8 cellular contexts compared by ENCODE assay signal in genomic region chr17:42020845-42021244, GRCh38. TPM values are rescaled to one million over a fixed set of nuclear protein-coding genes. Genes with fewer than 3 reads are reported as not detected.
A peak's percentile ranks its signal among the peaks of the same experiment; 100 is the strongest.
DNase-seq lines count a peak whose midpoint lies in the region; ATAC-seq and TF ChIP-seq lines count a peak whose summit lies in the region.
"Not testable (repeated sequence)": the region's sequence is repeated elsewhere in the genome, so short reads cannot be mapped to it uniquely, and the experiment has no call there.

No MANE protein-coding gene starts in this region.

- BruUV-seq in HCT116 (replicated peaks; lab: Mats Ljungman, UMichigan); PC-3 (replicated peaks; lab: Mats Ljungman, UMichigan): not testable (repeated sequence)

- H3K27ac Mint-ChIP-seq in activated T-cell treated with anti-CD3 and anti-CD28 coated beads, Interleukin-2, amount 50 U/mL, for 72 hours: not testable (repeated sequence)
- H3K27ac Mint-ChIP-seq in naive thymus-derived CD8-positive, alpha-beta T cell: peak overlapping the region in 9 of 10 donors; percentile 59 to 95 (median 66)

- H3K4me3 Mint-ChIP-seq in activated T-cell treated with anti-CD3 and anti-CD28 coated beads, Interleukin-2, amount 50 U/mL, for 72 hours: peak overlapping the region; percentile 94 to 97
- peak overlapping the region; percentile 83 to 100 (median 94) for H3K4me3 Mint-ChIP-seq in naive thymus-derived CD8-positive, alpha-beta T cell

- not testable (repeated sequence) for H3K9me3 ChIP-seq in HCT116 (ENCODE audit: control insufficient read depth in 1 of 2, insufficient read depth in 1 of 2, low read depth in 1 of 2, low read length in 2 of 2); PC-3 (ENCODE audit: low read length); hepatocyte (ENCODE audit: low read depth); smooth muscle cell (replicated peaks; ENCODE audit: low read depth)

- DNase-seq in AG09309 (ENCODE audit: low read depth); HCT116 (ENCODE audit: low read depth, low spot score); PC-3; activated T-cell treated with anti-CD3 and anti-CD28 coated beads, Interleukin-2, amount 50 U/mL, for 72 hours; coronary artery (ENCODE audit: low spot score); hepatocyte (ENCODE audit: low spot score); naive thymus-derived CD8-positive, alpha-beta T cell; smooth muscle cell (lab: John Stamatoyannopoulos, UW; ENCODE audit: unreplicated experiment): not testable (repeated sequence)

- H3K4me3 ChIP-seq in AG09309 (ENCODE audit: control insufficient read depth, low read depth, low read length) (peak overlapping the region; percentile 65), HCT116 (replicated peaks in 1 of 2; ENCODE audit: low read depth in 1 of 2, low read length in 2 of 2) (peak overlapping the region; percentile 96), PC-3 (ENCODE audit: low read length) (peak overlapping the region; percentile 96), coronary artery (peak overlapping the region; percentile 86), hepatocyte (peak overlapping the region; percentile 97), smooth muscle cell (peak overlapping the region; percentile 89)

- H3K9me2 ChIP-seq in HCT116 (ENCODE audit: insufficient read depth); PC-3 (replicated peaks; ENCODE audit: low read length); hepatocyte (replicated peaks; ENCODE audit: insufficient read depth): not testable (repeated sequence)

- H3K9me3 Mint-ChIP-seq in activated T-cell treated with anti-CD3 and anti-CD28 coated beads, Interleukin-2, amount 50 U/mL, for 72 hours; naive thymus-derived CD8-positive, alpha-beta T cell: not testable (repeated sequence)

- not testable (repeated sequence) for H3K27ac ChIP-seq in HCT116 (ENCODE audit: low read depth, low read length); PC-3 (ENCODE audit: low read length); coronary artery; hepatocyte
- peak overlapping the region; percentile 64 for H3K27ac ChIP-seq in smooth muscle cell (ENCODE audit: low read depth)

- H3K36me3 ChIP-seq in HCT116 (ENCODE audit: control insufficient read depth in 1 of 2, insufficient read depth in 2 of 2, low read length in 2 of 2); PC-3 (ENCODE audit: low read depth, low read length); hepatocyte (replicated peaks; ENCODE audit: insufficient read depth, low read depth); smooth muscle cell (ENCODE audit: low read depth): not testable (repeated sequence)

- H3K36me3 Mint-ChIP-seq in activated T-cell treated with anti-CD3 and anti-CD28 coated beads, Interleukin-2, amount 50 U/mL, for 72 hours (ENCODE audit: insufficient read depth in 2 of 2): peaks cover 6 to 20% of the 10 kb centered on the region in 2 donors
- peaks cover 3 to 26% (median 9%) of the 10 kb centered on the region in 3 donors for H3K36me3 Mint-ChIP-seq in naive thymus-derived CD8-positive, alpha-beta T cell

- H3K79me2 ChIP-seq in HCT116 (ENCODE audit: insufficient read depth, low read length): peaks cover 32% of the 10 kb centered on the region
- H3K79me2 ChIP-seq in PC-3 (ENCODE audit: low read length): peaks cover 31% of the 10 kb centered on the region
- peaks cover 45% of the 10 kb centered on the region for H3K79me2 ChIP-seq in hepatocyte
- H3K79me2 ChIP-seq in smooth muscle cell (ENCODE audit: low read depth): peaks cover 30% of the 10 kb centered on the region

- H3K4me1 ChIP-seq in HCT116 (ENCODE audit: control insufficient read depth in 1 of 2, insufficient read depth in 2 of 2, low read length in 2 of 2) (peaks cover 29 to 50% of the 10 kb centered on the region in 2 experiments), PC-3 (ENCODE audit: insufficient read depth, low read length) (peaks cover 26% of the 10 kb centered on the region), hepatocyte (ENCODE audit: insufficient read depth) (peaks cover 17% of the 10 kb centered on the region), smooth muscle cell (ENCODE audit: low read depth) (peaks cover 26% of the 10 kb centered on the region)

- TF ChIP-seq CTCF in AG09309 (IDR thresholded peaks at IDR 0.05; ENCODE audit: control insufficient read depth, insufficient read depth, low read depth, low read length, missing control alignments); HCT116 (IDR thresholded peaks at IDR 0.05 in 2 of 3, conservative IDR thresholded peaks at IDR 0.05 in 1 of 3; ENCODE audit: borderline replicate concordance in 1 of 3, insufficient read depth in 1 of 3, low read depth in 2 of 3, low read length in 2 of 3); PC-3 (conservative IDR thresholded peaks at IDR 0.05; ENCODE audit: low read depth, low read length); coronary artery (IDR thresholded peaks at IDR 0.05); hepatocyte (IDR thresholded peaks at IDR 0.05; ENCODE audit: poor library complexity); smooth muscle cell (IDR thresholded peaks at IDR 0.05; ENCODE audit: borderline replicate concordance, insufficient read depth, poor library complexity, severe bottlenecking): not testable (repeated sequence)

- peak overlapping the region; percentile 82 for H3K4me2 ChIP-seq in HCT116 (ENCODE audit: low read length)
- peak overlapping the region; percentile 93 for H3K4me2 ChIP-seq in PC-3 (ENCODE audit: low read length)
- peak overlapping the region; percentile 92 for H3K4me2 ChIP-seq in hepatocyte
- peak overlapping the region; percentile 94 for H3K4me2 ChIP-seq in smooth muscle cell

- POLR2A ChIA-PET in HCT116 (lab: Charles Lee): interaction anchor here (1.8 kb wide), 1 partner anchor 55 kb away, joined by 8 read pairs; no protein-coding TSS in a partner anchor
- POLR2A ChIA-PET in PC-3 (lab: Charles Lee; ENCODE audit: unreplicated experiment): interaction anchor here (1.1 kb wide), 1 partner anchor 55 kb away, joined by 4 read pairs; the partner anchor contains the start of gene CNP
- POLR2A ChIA-PET in naive thymus-derived CD8-positive, alpha-beta T cell (lab: Charles Lee): interaction anchor here (0.6 to 7.2 kb wide), 7 partner anchors 14 to 166 kb away, joined by 3 to 83 read pairs (median 5); partner anchors contain the start of genes DHX58 and ODAD4

- intact Hi-C loops in HCT116 (cut with micrococcal nuclease): loop anchor here (10.0 kb wide), 1 partner anchor 504 kb away; no protein-coding TSS in a partner anchor
- intact Hi-C loops in PC-3 (cut with micrococcal nuclease): not testable (repeated sequence)

- not testable (repeated sequence) for H3K27me3 ChIP-seq in HCT116 (ENCODE audit: insufficient read depth, low read length); PC-3 (ENCODE audit: low read length); hepatocyte; smooth muscle cell (ENCODE audit: low read depth)

- H4K20me1 ChIP-seq in HCT116 (ENCODE audit: insufficient read depth); PC-3 (ENCODE audit: low read length); hepatocyte (ENCODE audit: insufficient read depth, poor library complexity, severe bottlenecking); smooth muscle cell (ENCODE audit: low read depth): not testable (repeated sequence)

- H3K27me3 Mint-ChIP-seq in activated T-cell treated with anti-CD3 and anti-CD28 coated beads, Interleukin-2, amount 50 U/mL, for 72 hours (ENCODE audit: low read depth); naive thymus-derived CD8-positive, alpha-beta T cell: not testable (repeated sequence)

- 72% methylated on average over 8 of the region's 8 CpGs for WGBS in hepatocyte (ENCODE audit: low lambda C conversion rate, missing lambda C conversion rate)
- 94% methylated on average over 8 of the region's 8 CpGs for WGBS in smooth muscle cell (ENCODE audit: low lambda C conversion rate)

- peaks cover 51% of the 10 kb centered on the region for H3K4me1 Mint-ChIP-seq in activated T-cell treated with anti-CD3 and anti-CD28 coated beads, Interleukin-2, amount 50 U/mL, for 72 hours (ENCODE audit: low read depth)
- H3K4me1 Mint-ChIP-seq in naive thymus-derived CD8-positive, alpha-beta T cell: peaks cover 28 to 68% (median 59%) of the 10 kb centered on the region in 4 donors

- RAD21 ChIA-PET in HCT116 (lab: Charles Lee; ENCODE audit: low non-redundant PET in 1 of 2, low total read pairs in 2 of 2, uncharacterized antibody in 2 of 2, unreplicated experiment in 2 of 2): not testable (repeated sequence)

- peak overlapping the region; percentile 95 for H3K9ac ChIP-seq in HCT116 (ENCODE audit: low read length)
- H3K9ac ChIP-seq in PC-3 (ENCODE audit: low read length): peak overlapping the region; percentile 97
- H3K9ac ChIP-seq in smooth muscle cell (ENCODE audit: low read depth): peak overlapping the region; percentile 92

- TF ChIP-seq POLR2A in HCT116 (IDR thresholded peaks at IDR 0.05; ENCODE audit: borderline replicate concordance, extremely low read depth, insufficient read depth, insufficient read length): not testable (repeated sequence)

- not testable (repeated sequence) for H2AFZ ChIP-seq in HCT116 (ENCODE audit: low read depth, low read length, poor library complexity, severe bottlenecking); PC-3 (ENCODE audit: low read length); hepatocyte; smooth muscle cell (ENCODE audit: low read depth)

- not testable (repeated sequence) for H3F3A ChIP-seq in PC-3 (ENCODE audit: low read length, unreplicated experiment)
- H3F3A ChIP-seq in smooth muscle cell (ENCODE audit: low read depth): peaks cover 12% of the 10 kb centered on the region

- not testable (repeated sequence) for ATAC-seq in HCT116; PC-3; activated T-cell treated with anti-CD3 and anti-CD28 coated beads, Interleukin-2, amount 50 U/mL, for 72 hours (replicated peaks in 1 of 2); naive thymus-derived CD8-positive, alpha-beta T cell

- CTCF ChIA-PET in HCT116 (lab: Charles Lee): interaction anchor here (1.4 to 4.0 kb wide), 3 partner anchors 55 to 100 kb away, joined by 3 to 12 read pairs (median 6); partner anchors contain the start of genes CNP and KAT2A
- CTCF ChIA-PET in PC-3 (lab: Charles Lee): interaction anchor here (0.6 kb wide), 1 partner anchor 58 kb away, joined by 3 read pairs; no protein-coding TSS in a partner anchor

- not testable (repeated sequence) for TF ChIP-seq RAD21 in HCT116 (IDR thresholded peaks at IDR 0.05; ENCODE audit: low read depth)

RNA-seq across cellular contexts. Expression of gene NKIRAS2, which starts 1.0 kb away (rescaled TPM):
- total RNA-seq in HCT116 (2021; ENCODE audit: unreplicated experiment) (26.4 TPM), PC-3 (2014; rRNA removed) (39.4 and 46.6 TPM in 2 replicates), hepatocyte (37.5 and 40.8 TPM in 2 replicates), smooth muscle cell (21.3 and 41.3 TPM in 2 replicates)
- polyA plus RNA-seq in HCT116 (2012): 29.2 and 32.0 TPM in 2 replicates
- total RNA-seq in activated T-cell treated with anti-CD3 and anti-CD28 coated beads, Interleukin-2, amount 50 U/mL, for 72 hours: 10 to 100 TPM; 18.6 to 24.3 TPM
- polyA plus RNA-seq in hepatocyte (55.0 and 57.2 TPM in 2 replicates), smooth muscle cell (50.1 and 54.4 TPM in 2 replicates)
- total RNA-seq in naive thymus-derived CD8-positive, alpha-beta T cell: 10 to 100 TPM; 19.1 to 19.2 TPM
- polyA plus RNA-seq in naive thymus-derived CD8-positive, alpha-beta T cell: 10 to 100 TPM; 20.5 to 30.2 (median 21.9) TPM

RNA-seq across cellular contexts. Expression of gene DNAJC7, which starts 3.6 kb away (rescaled TPM):
- 113 TPM for total RNA-seq in HCT116 (2021; ENCODE audit: unreplicated experiment)
- 85.1 and 91.0 TPM in 2 replicates for polyA plus RNA-seq in HCT116 (2012)
- total RNA-seq in PC-3 (2014; rRNA removed): 60.1 and 76.3 TPM in 2 replicates
- total RNA-seq in activated T-cell treated with anti-CD3 and anti-CD28 coated beads, Interleukin-2, amount 50 U/mL, for 72 hours: 100 to 1,000 TPM; 106 to 117 TPM
- total RNA-seq in hepatocyte: 73.6 and 86.3 TPM in 2 replicates
- polyA plus RNA-seq in hepatocyte: 50.1 and 61.7 TPM in 2 replicates
- 100 to 1,000 TPM; 118 to 129 TPM for total RNA-seq in naive thymus-derived CD8-positive, alpha-beta T cell
- 10 to 100 TPM; 63.6 to 70.1 (median 66.2) TPM for polyA plus RNA-seq in naive thymus-derived CD8-positive, alpha-beta T cell
- total RNA-seq in smooth muscle cell: 44.5 and 69.5 TPM in 2 replicates
- polyA plus RNA-seq in smooth muscle cell: 44.7 and 61.5 TPM in 2 replicates

RNA-seq across cellular contexts. Expression of gene C17orf113, which starts 29.6 kb away (rescaled TPM):
- total RNA-seq in HCT116 (2021; ENCODE audit: unreplicated experiment) (2.3 TPM), PC-3 (2014; rRNA removed) (0.62 and 1.8 TPM in 2 replicates), hepatocyte (1.1 and 1.9 TPM in 2 replicates), smooth muscle cell (0.49 and 0.54 TPM in 2 replicates)
- 1.9 and 2.1 TPM in 2 replicates for polyA plus RNA-seq in HCT116 (2012)
- 1 to 10 TPM in 1 of 2 donors, under 1 TPM in 1; 0.86 to 1.3 TPM for total RNA-seq in activated T-cell treated with anti-CD3 and anti-CD28 coated beads, Interleukin-2, amount 50 U/mL, for 72 hours
- polyA plus RNA-seq in hepatocyte (0.46 and 1.2 TPM in 2 replicates), smooth muscle cell (0.38 and 0.46 TPM in 2 replicates)
- under 1 TPM; 0.52 to 0.94 TPM for total RNA-seq in naive thymus-derived CD8-positive, alpha-beta T cell
- polyA plus RNA-seq in naive thymus-derived CD8-positive, alpha-beta T cell: under 1 TPM; 0.09 to 0.33 (median 0.13) TPM

RNA-seq across cellular contexts. Expression of gene CNP, which starts 54.2 kb away (rescaled TPM):
- total RNA-seq in HCT116 (2021; ENCODE audit: unreplicated experiment) (51.2 TPM), PC-3 (2014; rRNA removed) (75.4 and 91.6 TPM in 2 replicates), hepatocyte (59.8 and 61.4 TPM in 2 replicates), smooth muscle cell (28.5 and 34.7 TPM in 2 replicates)
- 37.8 and 40.6 TPM in 2 replicates for polyA plus RNA-seq in HCT116 (2012)
- 10 to 100 TPM; 51.4 to 53.8 TPM for total RNA-seq in activated T-cell treated with anti-CD3 and anti-CD28 coated beads, Interleukin-2, amount 50 U/mL, for 72 hours
- polyA plus RNA-seq in hepatocyte (77.7 and 97.0 TPM in 2 replicates), smooth muscle cell (60.1 and 63.0 TPM in 2 replicates)
- 10 to 100 TPM; 30.6 to 34.1 TPM for total RNA-seq in naive thymus-derived CD8-positive, alpha-beta T cell
- 10 to 100 TPM; 27.0 to 33.6 (median 27.5) TPM for polyA plus RNA-seq in naive thymus-derived CD8-positive, alpha-beta T cell
